ENCODE assay signal across 12 cellular contexts in genomic region chr5:179612577-179613459, GRCh38. TPM values are rescaled to one million over a fixed set of nuclear protein-coding genes. Genes with fewer than 3 reads are reported as not detected.
A peak's percentile ranks its signal among the peaks of the same experiment; 100 is the strongest.
DNase-seq lines count a peak whose midpoint lies in the region; ATAC-seq, FAIRE-seq and TF ChIP-seq lines count a peak whose summit lies in the region.
"Had no signal": no experiment of that assay in that cellular context is flagged by ENCODE, and none has a peak within 500 bp of the region (broad histone marks: within the 10 kb centered on the region; RNA-seq: fewer than 3 reads in every experiment).

No MANE protein-coding gene starts in this region.

- H3K18ac ChIP-seq in mesenchymal stem cell (ENCODE audit: low read depth in 1 of 2, low read length in 2 of 2) = no peak overlapping the region

- no peaks in the 10 kb centered on the region for H3K27me3 ChIP-seq in astrocyte (ENCODE audit: insufficient read depth, low read length)
- H3K27me3 ChIP-seq in sigmoid colon = no peaks in the 10 kb centered on the region
- H3K27me3 ChIP-seq in mesenchymal stem cell (ENCODE audit: control insufficient read depth in 1 of 2, insufficient read depth in 1 of 2, low read length in 2 of 2) = no peaks in the 10 kb centered on the region
- H3K27me3 ChIP-seq: thyroid gland had no signal

- TF ChIP-seq CTCF in astrocyte (IDR thresholded peaks at IDR 0.05; ENCODE audit: insufficient read depth, low read depth, low read length) (no peak), sigmoid colon (IDR thresholded peaks at IDR 0.05) (no peak)

- H4K20me1 ChIP-seq in astrocyte (ENCODE audit: insufficient read depth, low read length) = peaks cover 96% of the 10 kb centered on the region

- H3K4me1 ChIP-seq in astrocyte (ENCODE audit: insufficient read depth, low read length) (no peaks in the 10 kb centered on the region), sigmoid colon (peaks cover 0 to 78% (median 66%) of the 10 kb centered on the region in 4 donors), mesenchymal stem cell (ENCODE audit: control insufficient read depth, insufficient read depth, low read depth, low read length) (peaks cover 6% of the 10 kb centered on the region)

- CTCF ChIA-PET in activated CD4-positive, alpha-beta T cell treated with anti-CD3 and anti-CD28 coated beads for 36 hours (lab: Charles Lee) = interaction anchor here (0.8 to 1.8 kb wide), 3 partner anchors 8 to 11 kb away, joined by 3 to 7 read pairs (median 3); partner anchors contain the start of gene HNRNPH1

- peaks cover 83% of the 10 kb centered on the region for H3K36me3 ChIP-seq in astrocyte (ENCODE audit: insufficient read depth, low read length)
- H3K36me3 ChIP-seq in sigmoid colon = peaks cover 46 to 98% (median 69%) of the 10 kb centered on the region in 4 donors
- H3K36me3 ChIP-seq in mesenchymal stem cell (ENCODE audit: control insufficient read depth in 1 of 2, insufficient read depth in 2 of 2, low read depth in 1 of 2, low read length in 2 of 2) = peaks cover 57 to 93% of the 10 kb centered on the region in 2 experiments

- H3K4me1 Mint-ChIP-seq in activated CD4-positive, alpha-beta T cell treated with anti-CD3 and anti-CD28 coated beads for 36 hours = peaks cover 67% of the 10 kb centered on the region
- peaks cover 26% of the 10 kb centered on the region for H3K4me1 Mint-ChIP-seq in astrocyte (ENCODE audit: low read depth, unreplicated experiment)

- no peak overlapping the region for H2BK15ac ChIP-seq in mesenchymal stem cell (ENCODE audit: low read depth, poor library complexity, severe bottlenecking)

- no peak overlapping the region for H3K23ac ChIP-seq in mesenchymal stem cell (ENCODE audit: low read length in 2 of 2)

- H3K9me3 ChIP-seq in astrocyte (ENCODE audit: insufficient read depth, low read depth, low read length) (no peaks in the 10 kb centered on the region), sigmoid colon (no peaks in the 10 kb centered on the region), mesenchymal stem cell (ENCODE audit: control insufficient read depth, low read length) (no peaks in the 10 kb centered on the region)
- H3K9me3 ChIP-seq: thyroid gland had no signal

- H3K4ac ChIP-seq in mesenchymal stem cell (ENCODE audit: low read depth in 1 of 2, low read length in 2 of 2) = no peak overlapping the region

- H2AFZ ChIP-seq in astrocyte (ENCODE audit: low read depth, low read length) (no peak overlapping the region), mesenchymal stem cell (ENCODE audit: low read depth, low read length) (no peak overlapping the region)

- WGBS in sigmoid colon, 2 donors = 90% methylated on average over 21 of the region's 21 CpGs
- WGBS in mesenchymal stem cell = 91% methylated on average over 21 of the region's 21 CpGs

- peak overlapping the region; percentile 53 for H3K27ac Mint-ChIP-seq in activated CD4-positive, alpha-beta T cell treated with anti-CD3 and anti-CD28 coated beads for 36 hours
- H3K27ac Mint-ChIP-seq in astrocyte (ENCODE audit: unreplicated experiment) = peak overlapping the region; percentile 64

- no peak overlapping the region for H3K14ac ChIP-seq in mesenchymal stem cell (ENCODE audit: low read length in 2 of 2)

- DNase-seq in activated CD4-positive, alpha-beta T cell treated with anti-CD3 and anti-CD28 coated beads for 36 hours = no peak
- no peak for DNase-seq in activated CD4-positive, alpha-beta T cell treated with anti-CD3 and anti-CD28 coated beads, Interleukin-2, amount 50 U/mL, for 48 hours
- DNase-seq in NAMALWA (ENCODE audit: low spot score) (peak; percentile 64), astrocyte (ENCODE audit: low read depth) (no peak), sigmoid colon (peak; percentile 56), mesenchymal stem cell (no peak)
- DNase-seq: ACHN; stimulated activated CD4-positive, alpha-beta T cell treated with anti-CD3 and anti-CD28 coated beads, Interleukin-2, amount 100 ng/mL, for 24 hours; thyroid gland had no signal

- no peak for TF ChIP-seq EP300 in sigmoid colon (IDR thresholded peaks at IDR 0.05)

- no peak overlapping the region for H3K9ac ChIP-seq in astrocyte (ENCODE audit: low read length)
- H3K9ac ChIP-seq in mesenchymal stem cell (ENCODE audit: low read length) = no peak overlapping the region

- TF ChIP-seq POLR2A in sigmoid colon (IDR thresholded peaks at IDR 0.05) = no peak

- H3K36me3 Mint-ChIP-seq in activated CD4-positive, alpha-beta T cell treated with anti-CD3 and anti-CD28 coated beads for 36 hours (ENCODE audit: low read depth) = peaks cover 80% of the 10 kb centered on the region
- peaks cover 31% of the 10 kb centered on the region for H3K36me3 Mint-ChIP-seq in astrocyte (ENCODE audit: low read depth, unreplicated experiment)

- no peak overlapping the region for H2BK120ac ChIP-seq in mesenchymal stem cell (ENCODE audit: low read depth, low read length)

- H4K91ac ChIP-seq in mesenchymal stem cell (ENCODE audit: low read length) = no peak overlapping the region

- no peak overlapping the region for H2BK5ac ChIP-seq in mesenchymal stem cell (ENCODE audit: low read depth, low read length, poor library complexity, severe bottlenecking)

- no peaks in the 10 kb centered on the region for H3K27me3 Mint-ChIP-seq in activated CD4-positive, alpha-beta T cell treated with anti-CD3 and anti-CD28 coated beads for 36 hours
- H3K27me3 Mint-ChIP-seq in astrocyte (ENCODE audit: low read depth, unreplicated experiment) = no peaks in the 10 kb centered on the region

- no peak overlapping the region for H2AK5ac ChIP-seq in mesenchymal stem cell (ENCODE audit: low read length, severe bottlenecking)

- intact Hi-C loops in activated CD4-positive, alpha-beta T cell treated with anti-CD3 and anti-CD28 coated beads for 36 hours (cut with DNase I, micrococcal nuclease) = no loop called here
- intact Hi-C loops in sigmoid colon (cut with DNase I) = no loop called here

- no peak overlapping the region for H3K4me3 ChIP-seq in astrocyte (ENCODE audit: insufficient read depth, low read depth, low read length)
- H3K4me3 ChIP-seq in sigmoid colon = no peak overlapping the region
- no peak overlapping the region for H3K4me3 ChIP-seq in mesenchymal stem cell (ENCODE audit: insufficient read depth in 1 of 2, low read depth in 1 of 2, low read length in 2 of 2)
- H3K4me3 ChIP-seq: thyroid gland had no signal

- no peak overlapping the region for H4K8ac ChIP-seq in mesenchymal stem cell (ENCODE audit: low read length)

- H3K79me2 ChIP-seq in astrocyte (ENCODE audit: insufficient read depth, low read length) = peaks cover 62% of the 10 kb centered on the region

- H2BK12ac ChIP-seq in mesenchymal stem cell (ENCODE audit: low read length in 2 of 2) = no peak overlapping the region

- POLR2A ChIA-PET in activated CD4-positive, alpha-beta T cell treated with anti-CD3 and anti-CD28 coated beads for 36 hours (lab: Charles Lee) = interaction anchor here (0.6 to 5.8 kb wide), 10 partner anchors 8 to 246 kb away, joined by 3 to 59 read pairs (median 4); partner anchors contain the start of genes HNRNPH1, MRNIP and RUFY1

- H3K9me3 Mint-ChIP-seq in activated CD4-positive, alpha-beta T cell treated with anti-CD3 and anti-CD28 coated beads for 36 hours (ENCODE audit: low read depth) = no peaks in the 10 kb centered on the region
- H3K9me3 Mint-ChIP-seq in astrocyte (ENCODE audit: unreplicated experiment) = peaks cover 2% of the 10 kb centered on the region
- H3K9me3 Mint-ChIP-seq: T-helper 2 cell treated with Interferon-gamma antibody and Interleukin-4, amounts not matched to agents 5 μg/mL and 100 μg/mL, for 36 hours had no signal

- H3K27ac ChIP-seq in astrocyte (ENCODE audit: low read depth, low read length) (no peak overlapping the region), sigmoid colon (peak overlapping the region in 1 of 4 donors; percentile 13), mesenchymal stem cell (ENCODE audit: low read length, poor library complexity, severe bottlenecking) (no peak overlapping the region)

- FAIRE-seq in astrocyte (lab: Jason Lieb, UNC) = no peak

- no peak overlapping the region for H3K4me3 Mint-ChIP-seq in activated CD4-positive, alpha-beta T cell treated with anti-CD3 and anti-CD28 coated beads for 36 hours
- H3K4me3 Mint-ChIP-seq in astrocyte (ENCODE audit: unreplicated experiment) = no peak overlapping the region
- H3K4me3 Mint-ChIP-seq: T-helper 2 cell treated with Interferon-gamma antibody and Interleukin-4, amounts not matched to agents 5 μg/mL and 100 μg/mL, for 36 hours had no signal

- H3K4me2 ChIP-seq in astrocyte (ENCODE audit: low read length) (no peak overlapping the region), mesenchymal stem cell (ENCODE audit: low read length, poor library complexity, severe bottlenecking) (no peak overlapping the region)

- peaks cover 3% of the 10 kb centered on the region for H3K79me1 ChIP-seq in mesenchymal stem cell (replicated peaks; ENCODE audit: low read length, poor library complexity, severe bottlenecking)

- no peak for ATAC-seq in activated CD4-positive, alpha-beta T cell treated with anti-CD3 and anti-CD28 coated beads for 36 hours
- ATAC-seq in GM21360 (IDR thresholded peaks at IDR 0.05; ENCODE audit: unreplicated experiment) (no peak), GM19324 (IDR thresholded peaks at IDR 0.05; ENCODE audit: low FRiP score, unreplicated experiment) (no peak)

RNA-seq across cellular contexts. Expression of gene HNRNPH1, which starts 10.7 kb away (rescaled TPM):
- 100 to 1,000 TPM; 634 to 659 TPM for total RNA-seq in activated CD4-positive, alpha-beta T cell treated with anti-CD3 and anti-CD28 coated beads for 36 hours
- total RNA-seq in astrocyte = 349 and 458 TPM in 2 replicates
- 100 to 1,000 TPM; 264 to 495 (median 312) TPM for total RNA-seq in sigmoid colon
- 100 to 1,000 TPM in 1 of 3 donors, 10 to 100 TPM in 2; 63.8 to 255 (median 73.3) TPM for polyA plus RNA-seq in sigmoid colon
- polyA plus RNA-seq in mesenchymal stem cell (2013, experiment 1 of 2) = 198 TPM
- 190 TPM for polyA plus RNA-seq in mesenchymal stem cell (2013, experiment 2 of 2)

Comparison
In these comparisons a context has a peak if more than half of its experiments do, and no peak if none do; other contexts are left out.
1. DNase-seq: peak in NAMALWA (single experiment) and sigmoid colon (single experiment); none in activated CD4-positive, alpha-beta T cell treated with anti-CD3 and anti-CD28 coated beads for 36 hours (single experiment), activated CD4-positive, alpha-beta T cell treated with anti-CD3 and anti-CD28 coated beads, Interleukin-2, amount 50 U/mL, for 48 hours (0 of 2), astrocyte (single experiment) and mesenchymal stem cell (single experiment).